In the genomic region with DNA sequence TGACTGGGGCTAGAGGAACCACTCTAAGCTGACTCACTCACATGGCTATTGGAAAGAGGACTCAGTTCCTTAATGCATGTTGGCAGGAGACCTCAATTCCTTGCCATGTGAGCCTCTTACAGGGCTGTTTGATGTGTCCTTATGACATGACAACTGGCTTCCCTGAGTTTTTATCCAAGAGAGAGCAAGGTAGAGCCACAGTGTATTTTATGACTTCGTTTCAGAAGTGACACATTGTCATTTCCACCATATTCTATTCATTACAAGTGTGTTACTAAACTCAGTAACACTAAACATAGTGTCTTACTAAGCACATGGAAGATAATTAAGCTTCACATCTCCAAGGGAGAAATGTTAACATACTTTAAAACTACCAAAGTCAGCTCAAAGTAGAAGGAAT, we compare ENCODE assay signal across 2 cellular contexts.
"Had no signal": no experiment of that assay in that cellular context is flagged by ENCODE, and none has a peak within 500 bp of the region (broad histone marks: within the 10 kb centered on the region; RNA-seq: fewer than 3 reads in every experiment).

No MANE protein-coding gene starts in this region.

- DNase-seq: GDM1 had no signal

- ATAC-seq: GM12878 had no signal
